ENCODE assay signal across 9 cellular contexts in the genomic region with DNA sequence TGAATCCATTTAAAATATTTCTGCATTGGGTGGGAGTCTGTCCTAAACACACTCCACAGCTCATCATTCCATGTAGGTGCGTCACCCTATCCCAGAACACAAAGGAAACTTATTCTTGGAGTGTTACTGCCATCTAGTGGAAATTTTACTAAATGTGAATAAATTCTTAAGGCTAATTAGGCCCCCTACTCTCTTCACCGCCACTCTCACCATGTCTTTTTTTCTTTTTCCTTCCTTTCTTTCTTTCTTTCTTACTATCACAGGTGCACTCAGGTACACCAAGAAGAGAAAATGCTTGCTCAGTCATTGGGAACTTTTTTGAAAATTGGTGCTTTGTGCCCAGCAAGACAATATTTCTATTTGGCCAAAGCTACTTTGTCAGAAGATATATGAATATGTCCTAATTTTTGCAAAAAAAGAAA. TPM values are rescaled to one million over a fixed set of nuclear protein-coding genes. Genes with fewer than 3 reads are reported as not detected.
DNase-seq lines count a peak whose midpoint lies in the region; ATAC-seq and TF ChIP-seq lines count a peak whose summit lies in the region.
"Had no signal": no experiment of that assay in that cellular context is flagged by ENCODE, and none has a peak within 500 bp of the region (broad histone marks: within the 10 kb centered on the region; RNA-seq: fewer than 3 reads in every experiment).

No MANE protein-coding gene starts in this region.

- H3K27ac Mint-ChIP-seq in glutamatergic neuron (ENCODE audit: unreplicated experiment) (no peak overlapping the region), progenitor cell of endocrine pancreas (no peak overlapping the region)

- H3K36me3 Mint-ChIP-seq in glutamatergic neuron (ENCODE audit: unreplicated experiment) (no peaks in the 10 kb centered on the region), progenitor cell of endocrine pancreas (ENCODE audit: insufficient read depth) (no peaks in the 10 kb centered on the region)
- H3K36me3 Mint-ChIP-seq: IgD-negative memory B cell had no signal

- ATAC-seq in GM19351 (IDR thresholded peaks at IDR 0.05; ENCODE audit: unreplicated experiment) (peak; percentile 44), HG03097 (IDR thresholded peaks at IDR 0.05; ENCODE audit: low FRiP score, unreplicated experiment) (no peak), HG03025 (IDR thresholded peaks at IDR 0.05; ENCODE audit: low FRiP score, unreplicated experiment) (no peak)

- no peak overlapping the region for H3K4me3 Mint-ChIP-seq in glutamatergic neuron (ENCODE audit: unreplicated experiment)
- H3K4me3 Mint-ChIP-seq in progenitor cell of endocrine pancreas (ENCODE audit: low read depth): no peak overlapping the region
- H3K4me3 Mint-ChIP-seq: IgD-negative memory B cell had no signal

- TF ChIP-seq CTCF in VCaP (conservative IDR thresholded peaks at IDR 0.05): peak; percentile 61
- peak; percentile 58 for TF ChIP-seq CTCF in glutamatergic neuron (IDR thresholded peaks at IDR 0.05; ENCODE audit: partially characterized antibody, unreplicated experiment)
- TF ChIP-seq CTCF in progenitor cell of endocrine pancreas (IDR thresholded peaks at IDR 0.05; ENCODE audit: unreplicated experiment): peak; percentile 71

- peaks cover 2% of the 10 kb centered on the region for H3K27me3 Mint-ChIP-seq in glutamatergic neuron (ENCODE audit: unreplicated experiment)
- H3K27me3 Mint-ChIP-seq in progenitor cell of endocrine pancreas: no peaks in the 10 kb centered on the region
- H3K27me3 Mint-ChIP-seq: IgD-negative memory B cell had no signal

- peak overlapping the region; percentile 97; the same call in 1 of the 2 replicates for H3K27ac ChIP-seq in VCaP

- H3K4me1 Mint-ChIP-seq in glutamatergic neuron (ENCODE audit: low read depth, unreplicated experiment): peaks cover 2% of the 10 kb centered on the region
- peaks cover 12% of the 10 kb centered on the region for H3K4me1 Mint-ChIP-seq in progenitor cell of endocrine pancreas (ENCODE audit: low read depth)
- H3K4me1 Mint-ChIP-seq: IgD-negative memory B cell had no signal

- H3K9me3 Mint-ChIP-seq in glutamatergic neuron (ENCODE audit: unreplicated experiment) (no peaks in the 10 kb centered on the region), progenitor cell of endocrine pancreas (ENCODE audit: low read depth) (no peaks in the 10 kb centered on the region)
- H3K9me3 Mint-ChIP-seq: IgD-negative memory B cell had no signal

- DNase-seq in CD1c-positive myeloid dendritic cell (ENCODE audit: extremely low spot score) (peak; percentile 76), NCI-H187 treated with DMSO at 0.1 percent for 48 hours (lab: John Stamatoyannopoulos, UW) (peak; percentile 4), glutamatergic neuron (no peak), progenitor cell of endocrine pancreas (ENCODE audit: low spot score, unreplicated experiment) (no peak)

RNA-seq across cellular contexts. Expression of a gene that starts 26.4 kb away (rescaled TPM):
- not detected for total RNA-seq in glutamatergic neuron (ENCODE audit: unreplicated experiment)
- 0.95 and 0.98 TPM in 2 replicates for total RNA-seq in progenitor cell of endocrine pancreas

RNA-seq across cellular contexts. Expression of a gene that starts 36.5 kb away (rescaled TPM):
- total RNA-seq in glutamatergic neuron (ENCODE audit: unreplicated experiment): not detected
- total RNA-seq in progenitor cell of endocrine pancreas: 10.3 and 10.6 TPM in 2 replicates

Comparison
In these comparisons a context has a peak if more than half of its experiments do, and no peak if none do; other contexts are left out.
1. DNase-seq: peak in CD1c-positive myeloid dendritic cell (single experiment) and NCI-H187 treated with DMSO at 0.1 percent for 48 hours (single experiment); none in glutamatergic neuron (single experiment) and progenitor cell of endocrine pancreas (single experiment).
2. RNA of a gene that starts 36.5 kb away (total RNA-seq): 10.3 to 10.6 TPM in progenitor cell of endocrine pancreas; not detected in glutamatergic neuron (single experiment); every median in the first group is over 10 times any median in the second.
3. Peak in every context shown above with its lines, with median percentiles within 50 percentile points of each other: CTCF ChIP-seq.